Comparison of ENCODE assay signal across 1 cellular context in the genomic region with DNA sequence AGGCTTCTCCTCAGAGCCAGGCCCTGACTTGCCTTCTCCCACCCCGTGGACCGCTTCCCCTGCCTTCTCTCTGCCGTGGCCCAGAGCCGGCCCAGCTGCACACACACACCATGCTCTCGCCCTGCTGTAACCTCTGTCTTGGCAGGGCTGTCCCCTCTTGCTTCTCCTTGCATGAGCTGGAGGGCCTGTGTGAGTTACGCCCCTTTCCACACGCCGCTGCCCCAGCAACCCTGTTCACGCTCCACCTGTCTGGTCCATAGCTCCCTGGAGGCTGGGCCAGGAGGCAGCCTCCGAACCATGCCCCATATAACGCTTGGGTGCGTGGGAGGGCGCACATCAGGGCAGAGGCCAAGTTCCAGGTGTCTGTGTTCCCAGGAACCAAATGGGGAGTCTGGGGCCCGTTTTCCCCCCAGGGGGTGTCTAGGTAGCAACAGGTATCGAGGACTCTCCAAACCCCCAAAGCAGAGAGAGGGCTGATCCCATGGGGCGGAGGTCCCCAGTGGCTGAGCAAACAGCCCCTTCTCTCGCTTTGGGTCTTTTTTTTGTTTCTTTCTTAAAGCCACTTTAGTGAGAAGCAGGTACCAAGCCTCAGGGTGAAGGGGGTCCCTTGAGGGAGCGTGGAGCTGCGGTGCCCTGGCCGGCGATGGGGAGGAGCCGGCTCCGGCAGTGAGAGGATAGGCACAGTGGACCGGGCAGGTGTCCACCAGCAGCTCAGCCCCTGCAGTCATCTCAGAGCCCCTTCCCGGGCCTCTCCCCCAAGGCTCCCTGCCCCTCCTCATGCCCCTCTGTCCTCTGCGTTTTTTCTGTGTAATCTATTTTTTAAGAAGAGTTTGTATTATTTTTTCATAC.
TF ChIP-seq lines count a peak whose summit lies in the region.

No MANE protein-coding gene starts in this region.

TF ChIP-seq in HCT116, 20 proteins besides CTCF, POLR2A, EP300 and RAD21:
- TF ChIP-seq, protein P1, sequence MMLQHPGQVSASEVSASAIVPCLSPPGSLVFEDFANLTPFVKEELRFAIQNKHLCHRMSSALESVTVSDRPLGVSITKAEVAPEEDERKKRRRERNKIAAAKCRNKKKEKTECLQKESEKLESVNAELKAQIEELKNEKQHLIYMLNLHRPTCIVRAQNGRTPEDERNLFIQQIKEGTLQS (IDR thresholded peaks at IDR 0.05) = no peak
- TF ChIP-seq CBX3 (IDR thresholded peaks at IDR 0.05; ENCODE audit: low read depth) (no peak), ZNF274 (IDR thresholded peaks at IDR 0.05; ENCODE audit: low read depth, low read length) (no peak), CEBPB (IDR thresholded peaks at IDR 0.05; ENCODE audit: low read depth) (no peak)
TF ChIP-seq in HCT116: peak in this region for 0.
